In genomic region chr3:146331967-146332366, GRCh38 we compare ENCODE assay signal across 29 cellular contexts.
"Had no signal": no experiment of that assay in that cellular context is flagged by ENCODE, and none has a peak within 500 bp of the region (broad histone marks: within the 10 kb centered on the region; RNA-seq: fewer than 3 reads in every experiment).

No MANE protein-coding gene starts in this region.

- H3K36me3 Mint-ChIP-seq: activated naive CD8-positive, alpha-beta T cell had no signal

- ATAC-seq: activated naive CD8-positive, alpha-beta T cell treated with anti-CD3 and anti-CD28 coated beads, Interleukin-2, amount 50 U/mL, for 24 hours; activated T-helper 17 cell treated with anti-CD3 and anti-CD28 coated beads, Interleukin-2, amount 50 U/mL, for 72 hours; body of pancreas; esophagus mucosa; foreskin keratinocyte; T-helper 17 cell had no signal

- H3K4me3 Mint-ChIP-seq: activated CD4-positive, alpha-beta memory T cell treated with anti-CD3 and anti-CD28 coated beads, Interleukin-2, amount 10 ng/mL, durations not matched to agents 7 days and 5 days; activated CD4-positive, alpha-beta T cell treated with anti-CD3 and anti-CD28 coated beads, Interleukin-2, amount 10 ng/mL, durations not matched to agents 7 days and 5 days; activated naive CD8-positive, alpha-beta T cell; activated naive CD8-positive, alpha-beta T cell treated with anti-CD3 and anti-CD28 coated beads, Interleukin-2, amount 50 U/mL, for 24 hours; activated T-cell treated with anti-CD3 and anti-CD28 coated beads, Interleukin-2, amount 50 U/mL, for 24 hours; activated T-helper 17 cell treated with anti-CD3 and anti-CD28 coated beads, Interleukin-2, amount 50 U/mL, for 72 hours; T-helper 17 cell; T-helper 2 cell treated with Interferon-gamma antibody and Interleukin-4, amounts not matched to agents 5 μg/mL and 100 μg/mL, for 36 hours had no signal

- H3K27me3 Mint-ChIP-seq: activated CD4-positive, alpha-beta memory T cell treated with anti-CD3 and anti-CD28 coated beads, Interleukin-2, amount 10 ng/mL, durations not matched to agents 7 days and 5 days; activated CD4-positive, alpha-beta T cell treated with anti-CD3 and anti-CD28 coated beads, Interleukin-2, amount 10 ng/mL, durations not matched to agents 7 days and 5 days; activated naive CD8-positive, alpha-beta T cell treated with anti-CD3 and anti-CD28 coated beads, Interleukin-2, amount 50 U/mL, for 24 hours had no signal

- H3K27me3 ChIP-seq: adrenal gland, body of pancreas, colonic mucosa, foreskin keratinocyte had no signal

- H3K27ac ChIP-seq: adrenal gland, body of pancreas, colonic mucosa, foreskin keratinocyte had no signal

- H3K27ac Mint-ChIP-seq: activated CD4-positive, alpha-beta memory T cell treated with anti-CD3 and anti-CD28 coated beads, Interleukin-2, amount 10 ng/mL, durations not matched to agents 7 days and 5 days; activated CD4-positive, alpha-beta T cell treated with anti-CD3 and anti-CD28 coated beads, Interleukin-2, amount 10 ng/mL, durations not matched to agents 7 days and 5 days; activated naive CD8-positive, alpha-beta T cell; activated naive CD8-positive, alpha-beta T cell treated with anti-CD3 and anti-CD28 coated beads, Interleukin-2, amount 50 U/mL, for 24 hours; activated T-cell treated with anti-CD3 and anti-CD28 coated beads, Interleukin-2, amount 50 U/mL, for 24 hours; activated T-helper 17 cell treated with anti-CD3 and anti-CD28 coated beads, Interleukin-2, amount 50 U/mL, for 72 hours; T-helper 17 cell; T-helper 2 cell treated with Interferon-gamma antibody and Interleukin-4, amounts not matched to agents 5 μg/mL and 100 μg/mL, for 36 hours had no signal

- H3K9me3 Mint-ChIP-seq: activated CD4-positive, alpha-beta memory T cell treated with anti-CD3 and anti-CD28 coated beads, Interleukin-2, amount 10 ng/mL, durations not matched to agents 7 days and 5 days; activated CD4-positive, alpha-beta T cell treated with anti-CD3 and anti-CD28 coated beads, Interleukin-2, amount 10 ng/mL, durations not matched to agents 7 days and 5 days; activated naive CD8-positive, alpha-beta T cell treated with anti-CD3 and anti-CD28 coated beads, Interleukin-2, amount 50 U/mL, for 24 hours; activated T-cell treated with anti-CD3 and anti-CD28 coated beads, Interleukin-2, amount 50 U/mL, for 24 hours; activated T-helper 17 cell treated with anti-CD3 and anti-CD28 coated beads, Interleukin-2, amount 50 U/mL, for 72 hours; T-helper 2 cell treated with Interferon-gamma antibody and Interleukin-4, amounts not matched to agents 5 μg/mL and 100 μg/mL, for 36 hours had no signal

- H3K9me3 ChIP-seq: adrenal gland, body of pancreas, colonic mucosa had no signal

- H3K4me1 Mint-ChIP-seq: activated CD4-positive, alpha-beta memory T cell treated with anti-CD3 and anti-CD28 coated beads, Interleukin-2, amount 10 ng/mL, durations not matched to agents 7 days and 5 days; activated CD4-positive, alpha-beta T cell treated with anti-CD3 and anti-CD28 coated beads, Interleukin-2, amount 10 ng/mL, durations not matched to agents 7 days and 5 days; activated naive CD8-positive, alpha-beta T cell treated with anti-CD3 and anti-CD28 coated beads, Interleukin-2, amount 50 U/mL, for 24 hours; activated T-helper 17 cell treated with anti-CD3 and anti-CD28 coated beads, Interleukin-2, amount 50 U/mL, for 72 hours; T-helper 17 cell had no signal

- H3K36me3 ChIP-seq: adrenal gland, colonic mucosa had no signal

- H3K4me1 ChIP-seq: adrenal gland, body of pancreas, colonic mucosa, foreskin keratinocyte had no signal

- H3K4me3 ChIP-seq: adrenal gland, body of pancreas, colonic mucosa had no signal

- DNase-seq: activated CD4-positive, alpha-beta memory T cell treated with anti-CD3 and anti-CD28 coated beads, Interleukin-2, amount 10 ng/mL, durations not matched to agents 7 days and 5 days; activated CD4-positive, alpha-beta T cell treated with anti-CD3 and anti-CD28 coated beads for 1 hour; activated CD4-positive, alpha-beta T cell treated with anti-CD3 and anti-CD28 coated beads for 4 hours; activated CD4-positive, alpha-beta T cell treated with anti-CD3 and anti-CD28 coated beads, Interleukin-2, amount 10 ng/mL, durations not matched to agents 7 days and 5 days; activated CD4-positive, alpha-beta T cell treated with anti-CD3 and anti-CD28 coated beads, Interleukin-2, amount 50 U/mL, for 4 hours; activated CD8-positive, alpha-beta memory T cell treated with anti-CD3 and anti-CD28 coated beads, Interleukin-2, amount 50 U/mL, for 48 hours; activated effector memory CD4-positive, alpha-beta T cell treated with Interleukin-2 at 50 U/mL for 16 hours; activated gamma-delta T cell treated with Interleukin-2 at 50 U/mL for 16 hours; activated naive CD4-positive, alpha-beta T cell treated with anti-CD3 and anti-CD28 coated beads, Interleukin-2, amount 50 U/mL, for 16 hours; activated naive CD4-positive, alpha-beta T cell treated with Interleukin-2 at 50 U/mL for 16 hours; activated naive CD8-positive, alpha-beta T cell treated with anti-CD3 and anti-CD28 coated beads, Interleukin-2, amount 50 U/mL, for 24 hours; activated T-cell treated with anti-CD3 and anti-CD28 coated beads for 4 hours; activated T-cell treated with anti-CD3 and anti-CD28 coated beads, Interleukin-2, amount 50 U/mL, for 24 hours; adrenal gland; amygdala; aorta; body of pancreas; caudate nucleus; colonic mucosa; effector CD8-positive, alpha-beta T cell; foreskin keratinocyte; head of caudate nucleus; T-helper 1 cell; T-helper 17 cell; T1000 had no signal
